ENCODE assay signal across 23 cellular contexts in genomic region chr1:53614231-53615021, GRCh38.
DNase-seq lines count a peak whose midpoint lies in the region; ATAC-seq and TF ChIP-seq lines count a peak whose summit lies in the region.
"Had no signal": no experiment of that assay in that cellular context is flagged by ENCODE, and none has a peak within 500 bp of the region (broad histone marks: within the 10 kb centered on the region; RNA-seq: fewer than 3 reads in every experiment).

No MANE protein-coding gene starts in this region.

- TF ChIP-seq CTCF in HEK293 (tag by site-specific recombination; IDR thresholded peaks at IDR 0.05) = no peak
- no peak for TF ChIP-seq CTCF in WTC11 (IDR thresholded peaks at IDR 0.05)
- no peak for TF ChIP-seq CTCF in suprapubic skin (IDR thresholded peaks at IDR 0.05)
- no peak for TF ChIP-seq CTCF in left ventricle myocardium inferior (IDR thresholded peaks at IDR 0.05; ENCODE audit: borderline replicate concordance)

- intact Hi-C loops in left ventricle myocardium inferior (cut with micrococcal nuclease) = no loop called here

- ATAC-seq in WTC11 = peak; percentile 79
- ATAC-seq in left lobe of liver = no peak
- no peak for ATAC-seq in GM21447 (IDR thresholded peaks at IDR 0.05; ENCODE audit: unreplicated experiment)

- CTCF ChIA-PET in HEK293 (lab: Yijun Ruan, JAX) = no interaction called here
- CTCF ChIA-PET in WTC11 (lab: Charles Lee) = interaction anchor here (0.7 to 1.3 kb wide), 2 partner anchors 20 to 111 kb away, joined by 3 to 4 read pairs; no protein-coding TSS in a partner anchor

- no peaks in the 10 kb centered on the region for H3K4me1 ChIP-seq in HEK293 (ENCODE audit: control insufficient read depth, insufficient read depth, low read length)
- H3K4me1 ChIP-seq in suprapubic skin = peaks cover 16% of the 10 kb centered on the region
- no peaks in the 10 kb centered on the region for H3K4me1 ChIP-seq in left ventricle myocardium inferior
- H3K4me1 ChIP-seq: esophagus muscularis mucosa had no signal

- H3K36me3 Mint-ChIP-seq in WTC11 = peaks cover 14% of the 10 kb centered on the region

- H3K27me3 ChIP-seq in suprapubic skin = no peaks in the 10 kb centered on the region
- H3K27me3 ChIP-seq in left ventricle myocardium inferior (ENCODE audit: low read depth) = peaks cover 15% of the 10 kb centered on the region
- H3K27me3 ChIP-seq: esophagus muscularis mucosa had no signal

- WGBS in suprapubic skin = 66% methylated on average over 12 of the region's 12 CpGs

- H3K27ac ChIP-seq in HEK293 (ENCODE audit: extremely low read depth, low read depth, low read length) = no peak overlapping the region
- H3K27ac ChIP-seq in suprapubic skin = no peak overlapping the region
- no peak overlapping the region for H3K27ac ChIP-seq in left ventricle myocardium inferior (replicated peaks)
- H3K27ac ChIP-seq: C4-2B, esophagus muscularis mucosa, KMS-11, SK-N-MC had no signal

- POLR2A ChIA-PET in HEK293 (lab: Yijun Ruan, JAX) = no interaction called here
- POLR2A ChIA-PET in WTC11 (lab: Charles Lee) = no interaction called here

- DNase-seq in WTC11 (ENCODE audit: low spot score) (peak; percentile 50), left lobe of liver (ENCODE audit: low spot score) (peak; percentile 36), suprapubic skin (ENCODE audit: low spot score in 2 of 2) (peak; percentile 35 to 62), left ventricle myocardium inferior (no peak), SIG-M5 treated with dmso at 0.1 percent for 504 hours (lab: John Stamatoyannopoulos, UW; ENCODE audit: unreplicated experiment) (no peak)
- DNase-seq: activated CD4-positive, alpha-beta T cell treated with anti-CD3 and anti-CD28 coated beads for 4 hours; anterior cingulate cortex; Calu3; cortex of kidney; immature natural killer cell; MM.1S; NCI-H2107; NCI-H446; RPMI8226 had no signal

- peaks cover 6% of the 10 kb centered on the region for H3K4me1 Mint-ChIP-seq in WTC11
- H3K4me1 Mint-ChIP-seq: immature natural killer cell had no signal

- H3K4me3 ChIP-seq in HEK293 (ENCODE audit: low read depth, low read length) (no peak overlapping the region), suprapubic skin (no peak overlapping the region), left ventricle myocardium inferior (no peak overlapping the region)
- H3K4me3 ChIP-seq: esophagus muscularis mucosa, SK-N-MC, smooth muscle cell had no signal

- H3K36me3 ChIP-seq in HEK293 (ENCODE audit: control insufficient read depth in 2 of 2, insufficient read depth in 1 of 2, low read length in 2 of 2) (no peaks in the 10 kb centered on the region), suprapubic skin (no peaks in the 10 kb centered on the region), left ventricle myocardium inferior (no peaks in the 10 kb centered on the region)
- H3K36me3 ChIP-seq: esophagus muscularis mucosa had no signal

- no peak overlapping the region for H3K4me3 Mint-ChIP-seq in WTC11
- H3K4me3 Mint-ChIP-seq: activated naive CD8-positive, alpha-beta T cell; activated T-helper 1 cell treated with anti-CD3 and anti-CD28 coated beads, Interleukin-12 subunit alpha, Interleukin-12 subunit beta, Interleukin-2, Interleukin-4 antibody, amounts not matched to agents 30 ng/mL and 10 ng/mL and 1 ng/mL, durations not matched to agents 14 hours and 24 hours and 36 hours; immature natural killer cell had no signal

- H3K9me3 Mint-ChIP-seq in WTC11 = peaks cover 30% of the 10 kb centered on the region

- peaks cover 6% of the 10 kb centered on the region; the same call in 1 of the 2 replicates for H3K27me3 Mint-ChIP-seq in WTC11 (ENCODE audit: low read depth)
- H3K27me3 Mint-ChIP-seq: activated naive CD8-positive, alpha-beta T cell had no signal

- no peak for TF ChIP-seq POLR2A in suprapubic skin (IDR thresholded peaks at IDR 0.05)

- no peak overlapping the region for H3K27ac Mint-ChIP-seq in WTC11
- H3K27ac Mint-ChIP-seq: activated naive CD8-positive, alpha-beta T cell; activated T-helper 1 cell treated with anti-CD3 and anti-CD28 coated beads, Interleukin-12 subunit alpha, Interleukin-12 subunit beta, Interleukin-2, Interleukin-4 antibody, amounts not matched to agents 30 ng/mL and 10 ng/mL and 1 ng/mL, durations not matched to agents 14 hours and 24 hours and 36 hours; immature natural killer cell had no signal

- TF ChIP-seq EP300 in suprapubic skin (IDR thresholded peaks at IDR 0.05) = no peak

- H3K9me3 ChIP-seq in HEK293 (ENCODE audit: control insufficient read depth, insufficient read depth, low read depth, low read length) (no peaks in the 10 kb centered on the region), suprapubic skin (peaks cover 10% of the 10 kb centered on the region), left ventricle myocardium inferior (replicated peaks) (peaks cover 25% of the 10 kb centered on the region)

TF ChIP-seq in HEK293, 187 proteins besides CTCF, POLR2A, EP300 and RAD21:
- TF ChIP-seq SCRT2 (tag by site-specific recombination; IDR thresholded peaks at IDR 0.05) (peak; percentile 65), ZNF580 (tag by site-specific recombination; IDR thresholded peaks at IDR 0.05) (no peak), ZNF426 (tag by site-specific recombination; IDR thresholded peaks at IDR 0.05) (no peak), ZSCAN4 (tag by site-specific recombination; IDR thresholded peaks at IDR 0.05) (peak; percentile 56)

TF ChIP-seq in WTC11, 78 proteins besides CTCF, POLR2A, EP300 and RAD21:
- TF ChIP-seq ZNF121 (CRISPR knock-in tag; IDR thresholded peaks at IDR 0.05) = peak; percentile 79
- TF ChIP-seq MYBL2 (CRISPR knock-in tag; IDR thresholded peaks at IDR 0.05) = no peak
TF ChIP-seq in WTC11: peak in this region for 1.

Comparison
In these comparisons a context has a peak if more than half of its experiments do, and no peak if none do; other contexts are left out.
1. DNase-seq: peak in WTC11 (single experiment), left lobe of liver (single experiment) and suprapubic skin (2 of 2); none in left ventricle myocardium inferior (single experiment) and SIG-M5 treated with dmso at 0.1 percent for 504 hours (single experiment).
2. Of the 8 proteins assayed by ChIP-seq in both HEK293 and WTC11: peak only in HEK293: none; only in WTC11: ZNF121; in both: none; in neither: 7.